29 cellular contexts compared by ENCODE assay signal in genomic region chr1:30485072-30485471, GRCh38.
"Had no signal": no experiment of that assay in that cellular context is flagged by ENCODE, and none has a peak within 500 bp of the region (broad histone marks: within the 10 kb centered on the region; RNA-seq: fewer than 3 reads in every experiment).

No MANE protein-coding gene starts in this region.

- H3K4me1 Mint-ChIP-seq: immature natural killer cell; naive thymus-derived CD4-positive, alpha-beta T cell; stimulated activated naive B cell treated with anti-CD40 and anti-IgM and Interleukin-4, amounts not matched to agents 10 μg/mL and 1 μg/mL and 100 μg/mL, for 72 hours had no signal

- H3K9me3 ChIP-seq: prostate gland, testis, thyroid gland had no signal

- H3K36me3 ChIP-seq: heart left ventricle, left lung, lower lobe of right lung, ovary, prostate gland, stomach, thyroid gland, transverse colon, upper lobe of left lung had no signal

- H3K27me3 ChIP-seq: ovary, testis, thyroid gland, transverse colon, upper lobe of left lung had no signal

- H3K27ac ChIP-seq: heart left ventricle, left lung, lower lobe of right lung, ovary, prostate gland, stomach, testis, thyroid gland, transverse colon, upper lobe of left lung had no signal

- H3K4me1 ChIP-seq: heart left ventricle, left lung, lower lobe of right lung, prostate gland, stomach, testis, thyroid gland, transverse colon, upper lobe of left lung had no signal

- FAIRE-seq: islet of Langerhans, kidney, urothelium cell line had no signal

- ATAC-seq: heart left ventricle; left colon; left lung; lower lobe of right lung; mucosa of descending colon; naive thymus-derived CD4-positive, alpha-beta T cell; natural killer cell treated with Interleukin-12 subunit alpha and Interleukin-12 subunit beta and Interleukin-15 and Interleukin-18, amount 100 ng/mL, for 72 hours; stimulated activated naive B cell treated with anti-CD40 and anti-IgM and Interleukin-4, amounts not matched to agents 10 μg/mL and 1 μg/mL and 100 μg/mL, for 72 hours; stimulated activated naive CD8-positive, alpha-beta T cell treated with anti-CD3 and anti-CD28 coated beads, Interleukin-15, Interleukin-2, amounts not matched to agents 100 U/mL and 50 U/mL, for 24 hours had no signal

- H3K27ac Mint-ChIP-seq: immature natural killer cell; naive thymus-derived CD4-positive, alpha-beta T cell; natural killer cell treated with Interleukin-12 subunit alpha and Interleukin-12 subunit beta and Interleukin-15 and Interleukin-18, amount 100 ng/mL, for 72 hours; stimulated activated naive B cell treated with anti-CD40 and anti-IgM and Interleukin-4, amounts not matched to agents 10 μg/mL and 1 μg/mL and 100 μg/mL, for 72 hours had no signal

- DNase-seq: glutamatergic neuron; heart left ventricle; hypothalamus; immature natural killer cell; kidney; left colon; left lung; lower lobe of right lung; mesendoderm; midbrain; mucosa of descending colon; naive thymus-derived CD4-positive, alpha-beta T cell; ovary; stimulated activated CD4-positive, alpha-beta T cell treated with anti-CD3 and anti-CD28 coated beads, Interleukin-1b, Interleukin-23, amount 100 ng/mL, for 48 hours; stimulated activated CD4-positive, alpha-beta T cell treated with anti-CD3 and anti-CD28 coated beads, Interleukin-2, amount 100 ng/mL, for 48 hours; stimulated activated CD4-positive, alpha-beta T cell treated with anti-CD3 and anti-CD28 coated beads, Interleukin-4, amount 100 ng/mL, for 4 hours; stimulated activated CD8-positive, alpha-beta memory T cell treated with anti-CD3 and anti-CD28 coated beads, Interleukin-4, amount 100 ng/mL, for 48 hours; stimulated activated naive B cell treated with anti-CD40 and anti-IgM and Interleukin-4, amounts not matched to agents 10 μg/mL and 1 μg/mL and 100 μg/mL, for 72 hours; stimulated activated naive CD8-positive, alpha-beta T cell treated with anti-CD3 and anti-CD28 coated beads, Interleukin-15, Interleukin-2, amounts not matched to agents 100 U/mL and 50 U/mL, for 24 hours; stomach; testis; thyroid gland; transverse colon; upper lobe of left lung had no signal

- H3K4me3 ChIP-seq: heart left ventricle, left lung, lower lobe of right lung, mucosa of descending colon, ovary, prostate gland, smooth muscle cell, stomach, testis, thyroid gland, transverse colon, upper lobe of left lung had no signal

- H3K4me3 Mint-ChIP-seq: immature natural killer cell; naive thymus-derived CD4-positive, alpha-beta T cell; natural killer cell treated with Interleukin-12 subunit alpha and Interleukin-12 subunit beta and Interleukin-15 and Interleukin-18, amount 100 ng/mL, for 72 hours; stimulated activated naive B cell treated with anti-CD40 and anti-IgM and Interleukin-4, amounts not matched to agents 10 μg/mL and 1 μg/mL and 100 μg/mL, for 72 hours had no signal
